Comparison of ENCODE assay signal across 9 cellular contexts in the genomic region with DNA sequence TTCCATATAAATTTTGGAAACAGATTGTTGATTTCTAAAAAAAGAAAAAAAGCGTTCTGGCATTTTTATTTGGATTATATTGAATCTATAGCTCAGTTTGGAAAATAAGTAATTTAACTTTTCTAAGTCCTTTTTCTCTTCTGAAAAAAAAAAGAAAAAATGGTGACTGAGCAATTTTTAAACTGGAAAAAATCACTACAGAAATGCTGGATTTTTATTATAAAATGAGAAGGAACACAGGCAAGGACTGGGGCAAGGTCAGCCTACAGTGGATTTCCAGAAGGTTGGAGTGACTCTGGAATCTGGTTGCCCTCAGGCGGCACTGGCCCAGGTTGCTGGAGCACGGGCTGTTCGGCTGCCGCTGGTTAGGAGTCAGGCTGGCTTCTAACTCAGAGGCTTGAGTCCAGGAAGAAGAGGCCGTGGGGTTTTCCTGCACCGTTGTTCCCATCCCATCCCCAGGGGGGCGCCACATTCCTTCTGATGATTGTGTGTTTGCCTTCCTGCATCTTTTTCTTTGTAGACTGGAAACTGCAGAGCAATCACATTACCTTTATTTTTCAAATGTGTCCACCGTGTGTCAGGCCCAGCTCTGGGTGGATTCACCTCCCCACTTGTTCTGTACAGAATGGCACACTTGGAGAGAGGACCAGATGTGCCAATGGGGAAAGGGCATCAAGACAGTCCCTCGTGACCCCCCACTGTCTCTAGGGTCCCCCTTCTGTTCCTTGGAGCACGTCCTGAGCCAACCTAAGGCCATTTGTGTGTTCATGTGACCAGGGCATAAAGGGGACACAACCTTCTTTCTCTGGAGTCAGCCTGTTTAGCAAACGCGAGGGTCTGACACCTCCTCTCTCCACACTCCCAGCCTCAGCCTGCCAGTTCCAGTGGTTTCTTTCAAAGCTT. TPM values are rescaled to one million over a fixed set of nuclear protein-coding genes. Genes with fewer than 3 reads are reported as not detected.
DNase-seq lines count a peak whose midpoint lies in the region; ATAC-seq and TF ChIP-seq lines count a peak whose summit lies in the region.
"Had no signal": no experiment of that assay in that cellular context is flagged by ENCODE, and none has a peak within 500 bp of the region (broad histone marks: within the 10 kb centered on the region; RNA-seq: fewer than 3 reads in every experiment).

No MANE protein-coding gene starts in this region.

- WGBS in smooth muscle cell (ENCODE audit: low lambda C conversion rate), result 32% methylated on average over 13 of the region's 13 CpGs

- no peak overlapping the region for H3K4me3 Mint-ChIP-seq in activated naive CD4-positive, alpha-beta T cell treated with anti-CD3 and anti-CD28 coated beads, Interleukin-2, amount 10 ng/mL, durations not matched to agents 7 days and 5 days

- no peaks in the 10 kb centered on the region for H3K4me1 ChIP-seq in smooth muscle cell (ENCODE audit: low read depth)
- H3K4me1 ChIP-seq: SJSA1 had no signal

- peak; percentile 34 for ATAC-seq in left ventricle myocardium superior
- ATAC-seq in HG03469 (IDR thresholded peaks at IDR 0.05; ENCODE audit: unreplicated experiment), result no peak
- ATAC-seq in HG02571 (IDR thresholded peaks at IDR 0.05; ENCODE audit: unreplicated experiment), result no peak

- H3K36me3 ChIP-seq in smooth muscle cell (ENCODE audit: low read depth), result no peaks in the 10 kb centered on the region
- H3K36me3 ChIP-seq: SJSA1 had no signal

- peaks cover 2% of the 10 kb centered on the region for H3K4me1 Mint-ChIP-seq in activated naive CD4-positive, alpha-beta T cell treated with anti-CD3 and anti-CD28 coated beads, Interleukin-2, amount 10 ng/mL, durations not matched to agents 7 days and 5 days

- no peaks in the 10 kb centered on the region for H3K9me3 Mint-ChIP-seq in activated naive CD4-positive, alpha-beta T cell treated with anti-CD3 and anti-CD28 coated beads, Interleukin-2, amount 10 ng/mL, durations not matched to agents 7 days and 5 days

- H3K27me3 ChIP-seq in smooth muscle cell (ENCODE audit: low read depth), result peaks cover 11% of the 10 kb centered on the region
- H3K27me3 ChIP-seq: SJSA1 had no signal

- peak; percentile 39 for DNase-seq in Caki2 (ENCODE audit: low read depth)
- peak; percentile 71 for DNase-seq in HuH-7.5 (ENCODE audit: low spot score)
- DNase-seq in RKO (ENCODE audit: low spot score), result peak; percentile 28
- peak; percentile 75 for DNase-seq in activated naive CD4-positive, alpha-beta T cell treated with anti-CD3 and anti-CD28 coated beads, Interleukin-2, amount 10 ng/mL, durations not matched to agents 7 days and 5 days
- DNase-seq in left ventricle myocardium superior, result peak; percentile 53
- DNase-seq in smooth muscle cell (lab: John Stamatoyannopoulos, UW; ENCODE audit: unreplicated experiment), result peak; percentile 7

- CTCF ChIA-PET in activated naive CD4-positive, alpha-beta T cell treated with anti-CD3 and anti-CD28 coated beads, Interleukin-2, amount 10 ng/mL, durations not matched to agents 7 days and 5 days (lab: Charles Lee), result interaction anchor here (1.1 to 10.4 kb wide), 5 partner anchors 16 to 448 kb away, joined by 3 to 165 read pairs (median 4); no protein-coding TSS in a partner anchor

- H3F3A ChIP-seq in smooth muscle cell (ENCODE audit: low read depth), result no peaks in the 10 kb centered on the region

- intact Hi-C loops in left ventricle myocardium superior (cut with micrococcal nuclease), result loop anchor here (5.0 kb wide), 1 partner anchor 447 kb away; no protein-coding TSS in a partner anchor

- H3K9ac ChIP-seq in smooth muscle cell (ENCODE audit: low read depth), result no peak overlapping the region

- no peak overlapping the region for H3K4me3 ChIP-seq in smooth muscle cell
- H3K4me3 ChIP-seq: SJSA1 had no signal

- no peak overlapping the region for H3K27ac ChIP-seq in smooth muscle cell (ENCODE audit: low read depth)
- H3K27ac ChIP-seq: SJSA1 had no signal

- H4K20me1 ChIP-seq in smooth muscle cell (ENCODE audit: low read depth), result no peaks in the 10 kb centered on the region

- peak overlapping the region; percentile 89 for H2AFZ ChIP-seq in smooth muscle cell (ENCODE audit: low read depth)

- peaks cover 23% of the 10 kb centered on the region for H3K27me3 Mint-ChIP-seq in activated naive CD4-positive, alpha-beta T cell treated with anti-CD3 and anti-CD28 coated beads, Interleukin-2, amount 10 ng/mL, durations not matched to agents 7 days and 5 days

- in situ Hi-C loops in Caki2 (cut with HindIII; ENCODE audit: low pct_unique_long_range_greater_than_20kb, low sequenced_read_pairs), result no loop called here

- H3K79me2 ChIP-seq in smooth muscle cell (ENCODE audit: low read depth), result no peaks in the 10 kb centered on the region

- no peaks in the 10 kb centered on the region for H3K9me3 ChIP-seq in smooth muscle cell (replicated peaks; ENCODE audit: low read depth)
- H3K9me3 ChIP-seq: SJSA1 had no signal

- TF ChIP-seq CTCF in smooth muscle cell (IDR thresholded peaks at IDR 0.05; ENCODE audit: borderline replicate concordance, insufficient read depth, poor library complexity, severe bottlenecking), result peak; percentile 63

- no peak overlapping the region for H3K4me2 ChIP-seq in smooth muscle cell

- H3K36me3 Mint-ChIP-seq in activated naive CD4-positive, alpha-beta T cell treated with anti-CD3 and anti-CD28 coated beads, Interleukin-2, amount 10 ng/mL, durations not matched to agents 7 days and 5 days, result no peaks in the 10 kb centered on the region

- no peak overlapping the region for H3K27ac Mint-ChIP-seq in activated naive CD4-positive, alpha-beta T cell treated with anti-CD3 and anti-CD28 coated beads, Interleukin-2, amount 10 ng/mL, durations not matched to agents 7 days and 5 days

RNA-seq across cellular contexts. Expression of a gene that starts 44.5 kb away (rescaled TPM):
- 137 and 162 TPM in 2 replicates for total RNA-seq in Caki2 (2014; rRNA removed; shearing (Covaris generic); ENCODE audit: low replicate concordance)
- 227 TPM for total RNA-seq in left ventricle myocardium superior
- total RNA-seq in smooth muscle cell, result 106 and 117 TPM in 2 replicates
- 123 and 140 TPM in 2 replicates for polyA plus RNA-seq in smooth muscle cell

Comparison
In these comparisons a context has a peak if more than half of its experiments do, and no peak if none do; other contexts are left out.
1. DNase-seq: peak in every context shown above with its lines; median percentile 75 in activated naive CD4-positive, alpha-beta T cell treated with anti-CD3 and anti-CD28 coated beads, Interleukin-2, amount 10 ng/mL, durations not matched to agents 7 days and 5 days; 71 in HuH-7.5; 53 in left ventricle myocardium superior; 39 in Caki2; 28 in RKO; 7 in smooth muscle cell.